Comparison of ENCODE assay signal across 1 cellular context in the genomic region with DNA sequence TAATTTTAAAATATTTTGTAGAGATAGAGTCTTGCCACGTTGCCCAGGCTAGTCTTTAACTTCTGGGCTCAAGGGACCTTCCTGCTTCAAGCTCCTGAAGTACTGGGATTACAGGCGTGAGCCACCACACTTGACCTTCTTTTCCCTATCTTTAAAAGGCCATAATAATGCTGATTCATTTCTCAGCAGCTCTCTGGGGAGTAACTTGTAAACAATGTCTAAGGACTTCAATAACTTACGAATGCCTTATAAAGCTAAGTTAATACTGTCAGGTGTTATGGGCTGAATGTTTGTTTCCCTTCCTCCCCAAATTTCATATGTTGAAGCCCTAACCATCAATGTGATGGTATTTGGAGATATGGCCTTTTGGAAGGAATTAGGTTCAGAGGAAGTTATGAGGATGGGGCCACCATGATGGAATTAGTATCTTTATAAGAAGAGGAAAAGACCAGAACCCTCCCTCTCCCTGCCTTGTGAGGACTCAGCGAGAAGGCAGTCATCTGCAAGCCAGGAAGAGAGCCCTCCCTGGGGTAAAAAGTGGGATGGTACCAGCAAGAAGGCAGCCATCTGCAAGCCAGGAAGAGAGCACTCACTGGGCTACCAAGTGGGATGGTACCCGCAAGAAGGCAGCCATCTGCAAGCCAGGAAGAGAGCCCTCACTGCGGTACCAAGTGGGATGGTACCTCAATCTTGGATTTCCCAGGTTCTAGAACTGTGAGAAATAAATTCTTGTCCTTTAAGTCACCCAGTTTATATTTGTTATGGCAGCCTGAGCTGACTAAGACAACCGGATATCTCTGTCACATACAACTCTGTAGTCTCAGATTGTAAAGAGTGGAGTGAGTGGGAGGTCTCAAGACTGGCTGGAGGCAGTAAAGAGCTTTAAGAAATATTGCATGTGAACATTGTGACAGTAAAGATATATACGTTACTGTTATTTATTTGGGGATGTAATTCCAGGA.
TF ChIP-seq lines count a peak whose summit lies in the region.

No MANE protein-coding gene starts in this region.

TF ChIP-seq in K562, 482 proteins besides CTCF, POLR2A, EP300 and RAD21 (continued from another document):
- no peak for TF ChIP-seq NR2C2 (CRISPR knock-in tag; IDR thresholded peaks at IDR 0.05)
- TF ChIP-seq NR2C2 (tag; IDR thresholded peaks at IDR 0.05): 0 out of 2 replicates have a peak, but pooled peaks have one; percentile 15
- peak; percentile 19 for TF ChIP-seq CBFA2T3 (IDR thresholded peaks at IDR 0.05)
- TF ChIP-seq OTX1 (CRISPR knock-in tag; IDR thresholded peaks at IDR 0.05): no peak
- TF ChIP-seq, protein P1, sequence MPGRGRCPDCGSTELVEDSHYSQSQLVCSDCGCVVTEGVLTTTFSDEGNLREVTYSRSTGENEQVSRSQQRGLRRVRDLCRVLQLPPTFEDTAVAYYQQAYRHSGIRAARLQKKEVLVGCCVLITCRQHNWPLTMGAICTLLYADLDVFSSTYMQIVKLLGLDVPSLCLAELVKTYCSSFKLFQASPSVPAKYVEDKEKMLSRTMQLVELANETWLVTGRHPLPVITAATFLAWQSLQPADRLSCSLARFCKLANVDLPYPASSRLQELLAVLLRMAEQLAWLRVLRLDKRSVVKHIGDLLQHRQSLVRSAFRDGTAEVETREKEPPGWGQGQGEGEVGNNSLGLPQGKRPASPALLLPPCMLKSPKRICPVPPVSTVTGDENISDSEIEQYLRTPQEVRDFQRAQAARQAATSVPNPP (IDR thresholded peaks at IDR 0.05; ENCODE audit: borderline replicate concordance, insufficient read depth, insufficient read length): no peak
- no peak for TF ChIP-seq NCOA1 (IDR thresholded peaks at IDR 0.05; ENCODE audit: low read depth)
- TF ChIP-seq ZNF140 (CRISPR knock-in tag; IDR thresholded peaks at IDR 0.05): no peak
- TF ChIP-seq CHCHD3 (CRISPR knock-in tag; IDR thresholded peaks at IDR 0.05): no peak
- TF ChIP-seq FUS (optimal IDR thresholded peaks at IDR 0.05; ENCODE audit: low read depth, low read length): no peak
- TF ChIP-seq RCOR1 (IDR thresholded peaks at IDR 0.05; ENCODE audit: borderline replicate concordance in 1 of 2, low read depth in 2 of 2, low read length in 2 of 2): 0 out of 4 replicates have a peak, but pooled peaks of 1 of the 2 experiments have one; percentile 22
- no peak for TF ChIP-seq ZNF12 (CRISPR knock-in tag; IDR thresholded peaks at IDR 0.05)
- no peak for TF ChIP-seq NRF1 (conservative IDR thresholded peaks at IDR 0.05 in 1 of 2, IDR thresholded peaks at IDR 0.05 in 1 of 2)
- TF ChIP-seq, protein P2, sequence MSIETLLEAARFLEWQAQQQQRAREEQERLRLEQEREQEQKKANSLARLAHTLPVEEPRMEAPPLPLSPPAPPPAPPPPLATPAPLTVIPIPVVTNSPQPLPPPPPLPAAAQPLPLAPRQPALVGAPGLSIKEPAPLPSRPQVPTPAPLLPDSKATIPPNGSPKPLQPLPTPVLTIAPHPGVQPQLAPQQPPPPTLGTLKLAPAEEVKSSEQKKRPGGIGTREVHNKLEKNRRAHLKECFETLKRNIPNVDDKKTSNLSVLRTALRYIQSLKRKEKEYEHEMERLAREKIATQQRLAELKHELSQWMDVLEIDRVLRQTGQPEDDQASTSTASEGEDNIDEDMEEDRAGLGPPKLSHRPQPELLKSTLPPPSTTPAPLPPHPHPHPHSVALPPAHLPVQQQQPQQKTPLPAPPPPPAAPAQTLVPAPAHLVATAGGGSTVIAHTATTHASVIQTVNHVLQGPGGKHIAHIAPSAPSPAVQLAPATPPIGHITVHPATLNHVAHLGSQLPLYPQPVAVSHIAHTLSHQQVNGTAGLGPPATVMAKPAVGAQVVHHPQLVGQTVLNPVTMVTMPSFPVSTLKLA (conservative IDR thresholded peaks at IDR 0.05): 0 out of 4 replicates have a peak, but pooled peaks of 1 of the 2 experiments have one; percentile 15
- TF ChIP-seq, protein P3, sequence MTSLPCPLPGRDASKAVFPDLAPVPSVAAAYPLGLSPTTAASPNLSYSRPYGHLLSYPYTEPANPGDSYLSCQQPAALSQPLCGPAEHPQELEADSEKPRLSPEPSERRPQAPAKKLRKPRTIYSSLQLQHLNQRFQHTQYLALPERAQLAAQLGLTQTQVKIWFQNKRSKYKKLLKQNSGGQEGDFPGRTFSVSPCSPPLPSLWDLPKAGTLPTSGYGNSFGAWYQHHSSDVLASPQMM (CRISPR knock-in tag; IDR thresholded peaks at IDR 0.05): no peak
- TF ChIP-seq TAF9B (IDR thresholded peaks at IDR 0.05; ENCODE audit: partially characterized antibody): peak; percentile 54
- TF ChIP-seq MAFK (IDR thresholded peaks at IDR 0.05; ENCODE audit: low read length): peak; percentile 50; the same call in 1 of the 2 replicates
- no peak for TF ChIP-seq KDM2B (CRISPR knock-in tag; IDR thresholded peaks at IDR 0.05)
- TF ChIP-seq FOXK2 (conservative IDR thresholded peaks at IDR 0.05 in 1 of 2, IDR thresholded peaks at IDR 0.05 in 1 of 2; ENCODE audit: low read depth in 2 of 2): peak in 1 of 2 experiments; percentile 45; a peak in 1 of 4 replicates
- no peak for TF ChIP-seq U2AF2 (optimal IDR thresholded peaks at IDR 0.05; ENCODE audit: low read depth, low read length)
- peak; percentile 49; the same call in 1 of the 2 replicates for TF ChIP-seq BACH1 (tag; IDR thresholded peaks at IDR 0.05)
- TF ChIP-seq MAFG (tag; conservative IDR thresholded peaks at IDR 0.05): peak; percentile 81
- no peak for TF ChIP-seq NFIX (CRISPR knock-in tag; IDR thresholded peaks at IDR 0.05; ENCODE audit: low read depth)
- peak; percentile 22 for TF ChIP-seq TBP (optimal IDR thresholded peaks at IDR 0.05; ENCODE audit: low read depth, low read length)
- no peak for TF ChIP-seq COPS2 (conservative IDR thresholded peaks at IDR 0.05)
- no peak for TF ChIP-seq E2F3 (CRISPR knock-in tag; IDR thresholded peaks at IDR 0.05)
- TF ChIP-seq ETV1 (tag; conservative IDR thresholded peaks at IDR 0.05; ENCODE audit: low read depth): peak; percentile 32; the same call in 1 of the 2 replicates
- no peak for TF ChIP-seq HNRNPUL1 (IDR thresholded peaks at IDR 0.05; ENCODE audit: low read length)
- no peak for TF ChIP-seq RBM15 (IDR thresholded peaks at IDR 0.05; ENCODE audit: insufficient read depth, low read length)
- TF ChIP-seq ZNF316 (IDR thresholded peaks at IDR 0.05): peak; percentile 75
- TF ChIP-seq, protein P4, sequence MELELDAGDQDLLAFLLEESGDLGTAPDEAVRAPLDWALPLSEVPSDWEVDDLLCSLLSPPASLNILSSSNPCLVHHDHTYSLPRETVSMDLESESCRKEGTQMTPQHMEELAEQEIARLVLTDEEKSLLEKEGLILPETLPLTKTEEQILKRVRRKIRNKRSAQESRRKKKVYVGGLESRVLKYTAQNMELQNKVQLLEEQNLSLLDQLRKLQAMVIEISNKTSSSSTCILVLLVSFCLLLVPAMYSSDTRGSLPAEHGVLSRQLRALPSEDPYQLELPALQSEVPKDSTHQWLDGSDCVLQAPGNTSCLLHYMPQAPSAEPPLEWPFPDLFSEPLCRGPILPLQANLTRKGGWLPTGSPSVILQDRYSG (tag; conservative IDR thresholded peaks at IDR 0.05; ENCODE audit: low read depth): 0 out of 2 replicates have a peak, but pooled peaks have one; percentile 32
- TF ChIP-seq, protein P5, sequence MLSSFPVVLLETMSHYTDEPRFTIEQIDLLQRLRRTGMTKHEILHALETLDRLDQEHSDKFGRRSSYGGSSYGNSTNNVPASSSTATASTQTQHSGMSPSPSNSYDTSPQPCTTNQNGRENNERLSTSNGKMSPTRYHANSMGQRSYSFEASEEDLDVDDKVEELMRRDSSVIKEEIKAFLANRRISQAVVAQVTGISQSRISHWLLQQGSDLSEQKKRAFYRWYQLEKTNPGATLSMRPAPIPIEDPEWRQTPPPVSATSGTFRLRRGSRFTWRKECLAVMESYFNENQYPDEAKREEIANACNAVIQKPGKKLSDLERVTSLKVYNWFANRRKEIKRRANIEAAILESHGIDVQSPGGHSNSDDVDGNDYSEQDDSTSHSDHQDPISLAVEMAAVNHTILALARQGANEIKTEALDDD (IDR thresholded peaks at IDR 0.05): peak; percentile 25; the same call in 1 of the 2 replicates
- 0 out of 2 replicates have a peak, but pooled peaks have one; percentile 50 for TF ChIP-seq PML (IDR thresholded peaks at IDR 0.05; ENCODE audit: low read length)
- TF ChIP-seq NFE2 (IDR thresholded peaks at IDR 0.05; ENCODE audit: low read depth): peak; percentile 83
- peak; percentile 38; the same call in 1 of the 2 replicates for TF ChIP-seq TAF7 (tag; IDR thresholded peaks at IDR 0.05)
- no peak for TF ChIP-seq ZNF263 (CRISPR knock-in tag; IDR thresholded peaks at IDR 0.05; ENCODE audit: borderline replicate concordance)
